Comparison of ENCODE assay signal across 34 cellular contexts in the genomic region with DNA sequence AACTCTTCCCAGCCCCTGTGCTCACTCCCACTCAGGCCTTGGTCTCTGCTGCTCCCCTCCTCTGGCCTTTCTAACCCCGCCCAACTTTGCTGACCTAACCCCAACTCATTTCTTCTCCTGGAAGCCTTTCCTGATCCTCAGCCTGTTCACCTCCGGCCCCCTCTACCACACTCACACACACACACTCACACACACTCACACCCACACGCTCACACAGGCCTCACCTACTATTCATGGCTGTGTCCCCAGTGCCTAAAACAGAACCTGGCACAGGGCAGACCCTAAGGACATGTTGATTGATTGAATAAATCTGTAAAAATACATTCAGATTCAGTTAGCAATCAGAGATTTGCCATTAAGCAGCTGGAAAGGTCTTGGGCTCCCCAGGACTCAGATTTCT. TPM values are rescaled to one million over a fixed set of nuclear protein-coding genes. Genes with fewer than 3 reads are reported as not detected.
DNase-seq lines count a peak whose midpoint lies in the region; ATAC-seq and TF ChIP-seq lines count a peak whose summit lies in the region.
"Had no signal": no experiment of that assay in that cellular context is flagged by ENCODE, and none has a peak within 500 bp of the region (broad histone marks: within the 10 kb centered on the region; RNA-seq: fewer than 3 reads in every experiment).

No MANE protein-coding gene starts in this region.

- H3K27ac Mint-ChIP-seq in GM23338 = no peak overlapping the region
- H3K27ac Mint-ChIP-seq: B cell; CD4-positive, alpha-beta memory T cell; CD4-positive, alpha-beta T cell; CD8-positive, alpha-beta memory T cell; CD8-positive, alpha-beta T cell had no signal

- TF ChIP-seq CTCF in GM23338 (conservative IDR thresholded peaks at IDR 0.05; ENCODE audit: low read depth in 2 of 2) (no peak), HEK293 (tag by site-specific recombination; IDR thresholded peaks at IDR 0.05) (no peak)

- POLR2A ChIA-PET in HEK293 (lab: Yijun Ruan, JAX) = no interaction called here

- H4K20me1 ChIP-seq in GM23338 (replicated peaks; ENCODE audit: insufficient read depth) = no peaks in the 10 kb centered on the region
- H4K20me1 ChIP-seq: BLaER1; BLaER1 treated with 17β-estradiol and CSF1 and Interleukin-3, amounts not matched to agents 10 nM and 100 nM had no signal

- no peaks in the 10 kb centered on the region for H3F3A ChIP-seq in GM23338 (replicated peaks; ENCODE audit: low read depth)

- CTCF ChIA-PET in HEK293 (lab: Yijun Ruan, JAX) = interaction anchor here (0.8 kb wide), 1 partner anchor 39 kb away, joined by 3 read pairs; no protein-coding TSS in a partner anchor

- H3K79me2 ChIP-seq in GM23338 (replicated peaks; ENCODE audit: insufficient read depth) = no peaks in the 10 kb centered on the region

- H3K36me3 ChIP-seq in GM23338 (ENCODE audit: insufficient read depth) (no peaks in the 10 kb centered on the region), HEK293 (ENCODE audit: control insufficient read depth in 2 of 2, insufficient read depth in 1 of 2, low read length in 2 of 2) (no peaks in the 10 kb centered on the region)
- H3K36me3 ChIP-seq: BE2C; BLaER1; BLaER1 treated with 17β-estradiol and CSF1 and Interleukin-3, amounts not matched to agents 10 nM and 100 nM had no signal

- H3K27me3 ChIP-seq in GM23338 (ENCODE audit: insufficient read depth) = peaks cover 25% of the 10 kb centered on the region; the same call in 1 of the 2 replicates
- H3K27me3 ChIP-seq: BLaER1 had no signal

- ATAC-seq in left ventricle myocardium superior (no peak), GM23338 (peak; percentile 43; the same call in 1 of the 3 replicates), GM21381 (IDR thresholded peaks at IDR 0.05; ENCODE audit: unreplicated experiment) (no peak)
- no peak for ATAC-seq in activated T-cell treated with anti-CD3 and anti-CD28 coated beads, Interleukin-2, amount 50 U/mL, for 4 hours
- ATAC-seq: A549; CD8-positive, alpha-beta T cell had no signal

- H3K4me1 ChIP-seq in GM23338 (ENCODE audit: insufficient read depth) (no peaks in the 10 kb centered on the region), HEK293 (ENCODE audit: control insufficient read depth, insufficient read depth, low read length) (no peaks in the 10 kb centered on the region)
- H3K4me1 ChIP-seq: A549, BE2C, BLaER1, Caco-2 had no signal

- no peaks in the 10 kb centered on the region for H3K9me3 ChIP-seq in HEK293 (ENCODE audit: control insufficient read depth, insufficient read depth, low read depth, low read length)
- H3K9me3 ChIP-seq: A549, BE2C, BLaER1, Caco-2 had no signal

- DNase-seq in cardiac septum (ENCODE audit: low spot score) (peak; percentile 71), left ventricle myocardium superior (no peak), GM23338 (ENCODE audit: low spot score) (no peak)
- DNase-seq in activated T-cell treated with anti-CD3 and anti-CD28 coated beads, Interleukin-2, amount 50 U/mL, for 4 hours = no peak
- DNase-seq: 8988T; ACHN; AML-193; BE2C; C1 segment of cervical spinal cord; Calu3; CD4-positive, alpha-beta memory T cell; CD4-positive, alpha-beta T cell; CD4-positive, CD25-positive, alpha-beta regulatory T cell; CD8-positive, alpha-beta memory T cell; CD8-positive, alpha-beta T cell; COR-L47; DMS 273 treated with DMSO at 0.1 percent for 48 hours; DMS153; DMS53; DMS79; DMS79 treated with DMSO at 0.1 percent for 48 hours; DND-41; EL had no signal

- H3K36me3 Mint-ChIP-seq in GM23338 (ENCODE audit: low read depth) = no peaks in the 10 kb centered on the region
- no peaks in the 10 kb centered on the region for H3K36me3 Mint-ChIP-seq in activated T-cell treated with anti-CD3 and anti-CD28 coated beads, Interleukin-2, amount 50 U/mL, for 4 hours (ENCODE audit: insufficient read depth)
- H3K36me3 Mint-ChIP-seq: CD4-positive, alpha-beta memory T cell; CD4-positive, CD25-positive, alpha-beta regulatory T cell; CD8-positive, alpha-beta memory T cell; CD8-positive, alpha-beta T cell had no signal

- no peaks in the 10 kb centered on the region; the same call in 2 of the 3 replicates for H3K4me1 Mint-ChIP-seq in GM23338
- H3K4me1 Mint-ChIP-seq in activated T-cell treated with anti-CD3 and anti-CD28 coated beads, Interleukin-2, amount 50 U/mL, for 4 hours (ENCODE audit: low read depth) = no peaks in the 10 kb centered on the region
- H3K4me1 Mint-ChIP-seq: B cell; CD14-positive monocyte; CD4-positive, alpha-beta memory T cell; CD4-positive, CD25-positive, alpha-beta regulatory T cell; CD8-positive, alpha-beta memory T cell had no signal

- H3K4me3 Mint-ChIP-seq in GM23338 = no peak overlapping the region
- no peak overlapping the region for H3K4me3 Mint-ChIP-seq in activated T-cell treated with anti-CD3 and anti-CD28 coated beads, Interleukin-2, amount 50 U/mL, for 4 hours
- H3K4me3 Mint-ChIP-seq: B cell; CD14-positive monocyte; CD4-positive, alpha-beta memory T cell; CD4-positive, alpha-beta T cell; CD4-positive, CD25-positive, alpha-beta regulatory T cell; CD8-positive, alpha-beta memory T cell; CD8-positive, alpha-beta T cell had no signal

- intact Hi-C loops in cardiac septum (cut with DNase I) (no loop called here), left ventricle myocardium superior (cut with micrococcal nuclease) (no loop called here)

- no peaks in the 10 kb centered on the region for H3K9me3 Mint-ChIP-seq in GM23338
- no peaks in the 10 kb centered on the region for H3K9me3 Mint-ChIP-seq in activated T-cell treated with anti-CD3 and anti-CD28 coated beads, Interleukin-2, amount 50 U/mL, for 4 hours
- H3K9me3 Mint-ChIP-seq: CD4-positive, alpha-beta T cell; CD4-positive, CD25-positive, alpha-beta regulatory T cell; CD8-positive, alpha-beta memory T cell; CD8-positive, alpha-beta T cell had no signal

- H3K27ac ChIP-seq in GM23338 (ENCODE audit: low read depth) (no peak overlapping the region), HEK293 (ENCODE audit: extremely low read depth, low read depth, low read length) (no peak overlapping the region)
- H3K27ac ChIP-seq: 22Rv1; A549; BLaER1; BLaER1 treated with 17β-estradiol and CSF1 and Interleukin-3, amounts not matched to agents 10 nM and 100 nM; C4-2B had no signal

- H2AFZ ChIP-seq in GM23338 = no peak overlapping the region

- no peak overlapping the region for H3K4me2 ChIP-seq in GM23338
- H3K4me2 ChIP-seq: A549; BLaER1; BLaER1 treated with 17β-estradiol and CSF1 and Interleukin-3, amounts not matched to agents 10 nM and 100 nM had no signal

- H3K4me3 ChIP-seq in GM23338 (no peak overlapping the region), HEK293 (ENCODE audit: low read depth, low read length) (no peak overlapping the region)
- H3K4me3 ChIP-seq: A549; BLaER1; BLaER1 treated with 17β-estradiol and CSF1 and Interleukin-3, amounts not matched to agents 10 nM and 100 nM had no signal

- H3K27me3 Mint-ChIP-seq in GM23338 (ENCODE audit: insufficient read depth, low read depth, poor library complexity) = peaks cover 15% of the 10 kb centered on the region
- peaks cover 36% of the 10 kb centered on the region for H3K27me3 Mint-ChIP-seq in activated T-cell treated with anti-CD3 and anti-CD28 coated beads, Interleukin-2, amount 50 U/mL, for 4 hours (ENCODE audit: low read depth)

- H3K9me2 ChIP-seq in GM23338 (ENCODE audit: insufficient read depth) = no peaks in the 10 kb centered on the region

TF ChIP-seq in GM23338, 12 proteins besides CTCF, POLR2A, EP300 and RAD21:
- TF ChIP-seq EZH2 (IDR thresholded peaks at IDR 0.05; ENCODE audit: low read depth, unreplicated experiment) = no peak

TF ChIP-seq in HEK293, 187 proteins besides CTCF, POLR2A, EP300 and RAD21:
- TF ChIP-seq ZFHX2 (tag by site-specific recombination; conservative IDR thresholded peaks at IDR 0.05) (peak; percentile 87), EGR2 (tag by site-specific recombination; IDR thresholded peaks at IDR 0.05; ENCODE audit: low read depth) (peak; percentile 81)
- TF ChIP-seq, protein P1, sequence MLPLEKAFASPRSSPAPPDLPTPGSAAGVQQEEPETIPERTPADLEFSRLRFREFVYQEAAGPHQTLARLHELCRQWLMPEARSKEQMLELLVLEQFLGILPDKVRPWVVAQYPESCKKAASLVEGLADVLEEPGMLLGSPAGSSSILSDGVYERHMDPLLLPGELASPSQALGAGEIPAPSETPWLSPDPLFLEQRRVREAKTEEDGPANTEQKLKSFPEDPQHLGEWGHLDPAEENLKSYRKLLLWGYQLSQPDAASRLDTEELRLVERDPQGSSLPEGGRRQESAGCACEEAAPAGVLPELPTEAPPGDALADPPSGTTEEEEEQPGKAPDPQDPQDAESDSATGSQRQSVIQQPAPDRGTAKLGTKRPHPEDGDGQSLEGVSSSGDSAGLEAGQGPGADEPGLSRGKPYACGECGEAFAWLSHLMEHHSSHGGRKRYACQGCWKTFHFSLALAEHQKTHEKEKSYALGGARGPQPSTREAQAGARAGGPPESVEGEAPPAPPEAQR (tag by site-specific recombination; IDR thresholded peaks at IDR 0.05) = no peak
TF ChIP-seq in HEK293: peak in this region for 2.

RNA-seq across cellular contexts. Expression of a gene that starts 28.5 kb away (rescaled TPM):
- 0.19 TPM for total RNA-seq in cardiac septum
- not detected for total RNA-seq in left ventricle myocardium superior
- total RNA-seq in GM23338 (2014; rRNA removed; shearing (Covaris generic)) = 0.19 and 1.7 TPM in 2 replicates
- polyA plus RNA-seq in GM23338 (2016; fragmentation: Nextera tagmentation; extraction: Ambion mirVana) = 0.45 TPM in 1 of 2 replicates, not detected in the other
- total RNA-seq in activated T-cell treated with anti-CD3 and anti-CD28 coated beads, Interleukin-2, amount 50 U/mL, for 4 hours = under 1 TPM in 1 of 3 donors, not detected in 2; 0.10 TPM
- total RNA-seq: B cell; Calu3; CD4-positive, alpha-beta memory T cell; CD4-positive, CD25-positive, alpha-beta regulatory T cell; CD8-positive, alpha-beta memory T cell; CD8-positive, alpha-beta T cell had no signal
- polyA plus RNA-seq: AG04450; CD14-positive monocyte; CD4-positive, alpha-beta memory T cell; CD4-positive, CD25-positive, alpha-beta regulatory T cell; CD8-positive, alpha-beta memory T cell had no signal

RNA-seq across cellular contexts. Expression of a gene that starts 53.1 kb away (rescaled TPM):
- 16.0 TPM for total RNA-seq in cardiac septum
- 12.9 TPM for total RNA-seq in left ventricle myocardium superior
- 27.7 and 28.7 TPM in 2 replicates for total RNA-seq in GM23338 (2014; rRNA removed; shearing (Covaris generic))
- polyA plus RNA-seq in GM23338 (2016; fragmentation: Nextera tagmentation; extraction: Ambion mirVana) = 12.5 and 13.1 TPM in 2 replicates
- total RNA-seq in activated T-cell treated with anti-CD3 and anti-CD28 coated beads, Interleukin-2, amount 50 U/mL, for 4 hours = 10 to 100 TPM; 15.5 to 21.7 (median 16.9) TPM
